ENCODE assay signal across 8 cellular contexts in the genomic region with DNA sequence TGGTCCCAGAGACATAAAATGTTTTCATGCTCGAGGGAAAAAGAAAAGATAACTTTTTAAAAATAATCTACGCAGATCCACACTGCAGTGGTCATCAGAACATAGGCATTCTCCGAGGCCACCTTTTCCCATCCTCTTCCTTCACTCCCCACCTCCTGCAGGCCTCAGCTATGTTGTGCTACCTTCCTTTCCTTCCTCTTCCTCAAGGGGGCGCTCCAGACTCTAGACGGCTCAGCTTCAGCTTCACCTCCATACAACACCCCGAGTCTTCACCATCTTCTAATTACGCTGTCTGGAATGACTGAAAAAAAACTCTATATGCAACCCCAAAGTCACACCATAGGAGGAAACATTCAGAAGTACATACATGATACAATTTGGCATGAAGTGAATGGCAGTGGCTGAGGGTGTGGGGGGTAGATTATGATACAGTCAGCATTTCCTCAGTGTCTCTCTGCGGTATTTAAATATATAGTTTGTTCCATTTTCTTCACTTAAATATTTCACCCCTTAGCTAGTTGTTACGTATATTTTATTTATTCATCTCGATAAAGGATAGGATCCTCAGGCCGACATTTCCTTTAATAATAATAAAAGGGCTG.
DNase-seq lines count a peak whose midpoint lies in the region; ATAC-seq and TF ChIP-seq lines count a peak whose summit lies in the region.

No MANE protein-coding gene starts in this region.

- DNase-seq in Caki2 (ENCODE audit: low read depth) = peak; percentile 29
- DNase-seq in OCI-LY7 (ENCODE audit: low spot score) = peak; percentile 56
- peak; percentile 41 for DNase-seq in activated T-helper 1 cell treated with anti-CD3 and anti-CD28 coated beads, Interleukin-12 subunit alpha, Interleukin-12 subunit beta, Interleukin-2, Interleukin-4 antibody, amounts not matched to agents 30 ng/mL and 10 ng/mL and 1 ng/mL, durations not matched to agents 14 hours and 24 hours and 36 hours (ENCODE audit: low spot score)
- peak; percentile 79 for DNase-seq in glutamatergic neuron
- peak; percentile 58 for DNase-seq in sciatic nerve (ENCODE audit: low spot score)
- DNase-seq in foreskin melanocyte = no peak

- in situ Hi-C loops in Caki2 (cut with HindIII; ENCODE audit: low pct_unique_long_range_greater_than_20kb, low sequenced_read_pairs) = no loop called here

- intact Hi-C loops in OCI-LY7 (cut with micrococcal nuclease; ENCODE audit: unreplicated experiment) = loop anchor here (2.0 to 10.0 kb wide), 3 partner anchors 585 to 889 kb away; no protein-coding TSS in a partner anchor
- intact Hi-C loops in activated T-helper 1 cell treated with anti-CD3 and anti-CD28 coated beads, Interleukin-12 subunit alpha, Interleukin-12 subunit beta, Interleukin-2, Interleukin-4 antibody, amounts not matched to agents 30 ng/mL and 10 ng/mL and 1 ng/mL, durations not matched to agents 14 hours and 24 hours and 36 hours (cut with micrococcal nuclease) = loop anchor here (1.0 to 5.0 kb wide), 3 partner anchors 586 to 891 kb away; no protein-coding TSS in a partner anchor
- intact Hi-C loops in sciatic nerve (cut with DNase I) = no loop called here

- POLR2A ChIA-PET in OCI-LY7 (lab: Charles Lee) = no interaction called here

- ATAC-seq in GM19467 (IDR thresholded peaks at IDR 0.05; ENCODE audit: unreplicated experiment) (peak; percentile 97), HG03520 (IDR thresholded peaks at IDR 0.05; ENCODE audit: unreplicated experiment) (peak; percentile 96), sciatic nerve (peak; percentile 76)

- CTCF ChIA-PET in OCI-LY7 (lab: Charles Lee; ENCODE audit: unreplicated experiment) = no interaction called here

- no peak overlapping the region for H3K4me3 Mint-ChIP-seq in activated T-helper 1 cell treated with anti-CD3 and anti-CD28 coated beads, Interleukin-12 subunit alpha, Interleukin-12 subunit beta, Interleukin-2, Interleukin-4 antibody, amounts not matched to agents 30 ng/mL and 10 ng/mL and 1 ng/mL, durations not matched to agents 14 hours and 24 hours and 36 hours
- no peak overlapping the region for H3K4me3 Mint-ChIP-seq in glutamatergic neuron (ENCODE audit: unreplicated experiment)

- H3K4me3 ChIP-seq in OCI-LY7 (ENCODE audit: low read depth, low read length, poor library complexity, severe bottlenecking) = no peak overlapping the region

- H2AFZ ChIP-seq in OCI-LY7 (ENCODE audit: low read length) = no peak overlapping the region

- TF ChIP-seq CTCF in OCI-LY7 (conservative IDR thresholded peaks at IDR 0.05; ENCODE audit: low read length) (peak; percentile 91), glutamatergic neuron (IDR thresholded peaks at IDR 0.05; ENCODE audit: partially characterized antibody, unreplicated experiment) (peak; percentile 82)

- peaks cover 11% of the 10 kb centered on the region for H3K27me3 Mint-ChIP-seq in activated T-helper 1 cell treated with anti-CD3 and anti-CD28 coated beads, Interleukin-12 subunit alpha, Interleukin-12 subunit beta, Interleukin-2, Interleukin-4 antibody, amounts not matched to agents 30 ng/mL and 10 ng/mL and 1 ng/mL, durations not matched to agents 14 hours and 24 hours and 36 hours (ENCODE audit: insufficient read depth)
- H3K27me3 Mint-ChIP-seq in glutamatergic neuron (ENCODE audit: unreplicated experiment) = no peaks in the 10 kb centered on the region

- no peaks in the 10 kb centered on the region for H3K9me3 Mint-ChIP-seq in activated T-helper 1 cell treated with anti-CD3 and anti-CD28 coated beads, Interleukin-12 subunit alpha, Interleukin-12 subunit beta, Interleukin-2, Interleukin-4 antibody, amounts not matched to agents 30 ng/mL and 10 ng/mL and 1 ng/mL, durations not matched to agents 14 hours and 24 hours and 36 hours
- no peaks in the 10 kb centered on the region for H3K9me3 Mint-ChIP-seq in glutamatergic neuron (ENCODE audit: unreplicated experiment)

- no peak overlapping the region for H3K27ac Mint-ChIP-seq in activated T-helper 1 cell treated with anti-CD3 and anti-CD28 coated beads, Interleukin-12 subunit alpha, Interleukin-12 subunit beta, Interleukin-2, Interleukin-4 antibody, amounts not matched to agents 30 ng/mL and 10 ng/mL and 1 ng/mL, durations not matched to agents 14 hours and 24 hours and 36 hours
- H3K27ac Mint-ChIP-seq in glutamatergic neuron (ENCODE audit: unreplicated experiment) = no peak overlapping the region

- no peaks in the 10 kb centered on the region for H3K79me2 ChIP-seq in OCI-LY7 (ENCODE audit: insufficient read depth, low read depth, low read length)

- peaks cover 6% of the 10 kb centered on the region for H3K4me1 Mint-ChIP-seq in activated T-helper 1 cell treated with anti-CD3 and anti-CD28 coated beads, Interleukin-12 subunit alpha, Interleukin-12 subunit beta, Interleukin-2, Interleukin-4 antibody, amounts not matched to agents 30 ng/mL and 10 ng/mL and 1 ng/mL, durations not matched to agents 14 hours and 24 hours and 36 hours (ENCODE audit: low read depth)
- no peaks in the 10 kb centered on the region for H3K4me1 Mint-ChIP-seq in glutamatergic neuron (ENCODE audit: low read depth, unreplicated experiment)

- H3K36me3 ChIP-seq in OCI-LY7 (ENCODE audit: insufficient read depth, low read length) = no peaks in the 10 kb centered on the region

- no peaks in the 10 kb centered on the region for H3K36me3 Mint-ChIP-seq in activated T-helper 1 cell treated with anti-CD3 and anti-CD28 coated beads, Interleukin-12 subunit alpha, Interleukin-12 subunit beta, Interleukin-2, Interleukin-4 antibody, amounts not matched to agents 30 ng/mL and 10 ng/mL and 1 ng/mL, durations not matched to agents 14 hours and 24 hours and 36 hours (ENCODE audit: low read depth)
- no peaks in the 10 kb centered on the region for H3K36me3 Mint-ChIP-seq in glutamatergic neuron (ENCODE audit: unreplicated experiment)

- BruUV-seq in OCI-LY7 (replicated peaks; lab: Mats Ljungman, UMichigan) = no TSS peak

- no peaks in the 10 kb centered on the region for H4K20me1 ChIP-seq in OCI-LY7 (ENCODE audit: insufficient read depth, low read length)

- no peak overlapping the region for H3K4me2 ChIP-seq in OCI-LY7 (ENCODE audit: low read length)

- H3K27ac ChIP-seq in OCI-LY7 (ENCODE audit: low read depth, low read length, poor library complexity, severe bottlenecking) = no peak overlapping the region

- H3K9me3 ChIP-seq in OCI-LY7 (ENCODE audit: low read length) = no peaks in the 10 kb centered on the region

- H3K4me1 ChIP-seq in OCI-LY7 (ENCODE audit: insufficient read depth, low read length, poor library complexity, severe bottlenecking) = no peaks in the 10 kb centered on the region

- H3K9me2 ChIP-seq in OCI-LY7 (ENCODE audit: insufficient read depth, low read length) = no peaks in the 10 kb centered on the region
